1 cellular context compared by ENCODE assay signal in genomic region chr7:130263130-130263529, GRCh38.
TF ChIP-seq lines count a peak whose summit lies in the region.

No MANE protein-coding gene starts in this region.

TF ChIP-seq in WTC11, 78 proteins besides CTCF, POLR2A, EP300 and RAD21 (continued from another document):
- TF ChIP-seq PRDM15 (CRISPR knock-in tag; IDR thresholded peaks at IDR 0.05) (no peak), CDX4 (CRISPR knock-in tag; IDR thresholded peaks at IDR 0.05; ENCODE audit: borderline replicate concordance) (no peak), ZNF138 (CRISPR knock-in tag; conservative IDR thresholded peaks at IDR 0.05) (no peak), ZSCAN18 (CRISPR knock-in tag; IDR thresholded peaks at IDR 0.05) (no peak), ZNF423 (CRISPR knock-in tag; IDR thresholded peaks at IDR 0.05) (no peak), JAZF1 (CRISPR knock-in tag; IDR thresholded peaks at IDR 0.05) (no peak), CREM (CRISPR knock-in tag; IDR thresholded peaks at IDR 0.05) (no peak), SP1 (CRISPR knock-in tag; conservative IDR thresholded peaks at IDR 0.05) (no peak), NR2C2 (CRISPR knock-in tag; IDR thresholded peaks at IDR 0.05) (no peak), TEAD4 (CRISPR knock-in tag; IDR thresholded peaks at IDR 0.05) (no peak), PRRX2 (CRISPR knock-in tag; IDR thresholded peaks at IDR 0.05) (no peak), ETV6 (CRISPR knock-in tag; IDR thresholded peaks at IDR 0.05) (no peak), ZNF512 (CRISPR knock-in tag; IDR thresholded peaks at IDR 0.05; ENCODE audit: borderline replicate concordance) (no peak)
TF ChIP-seq in WTC11: peak in this region for 0.
